In the genomic region with DNA sequence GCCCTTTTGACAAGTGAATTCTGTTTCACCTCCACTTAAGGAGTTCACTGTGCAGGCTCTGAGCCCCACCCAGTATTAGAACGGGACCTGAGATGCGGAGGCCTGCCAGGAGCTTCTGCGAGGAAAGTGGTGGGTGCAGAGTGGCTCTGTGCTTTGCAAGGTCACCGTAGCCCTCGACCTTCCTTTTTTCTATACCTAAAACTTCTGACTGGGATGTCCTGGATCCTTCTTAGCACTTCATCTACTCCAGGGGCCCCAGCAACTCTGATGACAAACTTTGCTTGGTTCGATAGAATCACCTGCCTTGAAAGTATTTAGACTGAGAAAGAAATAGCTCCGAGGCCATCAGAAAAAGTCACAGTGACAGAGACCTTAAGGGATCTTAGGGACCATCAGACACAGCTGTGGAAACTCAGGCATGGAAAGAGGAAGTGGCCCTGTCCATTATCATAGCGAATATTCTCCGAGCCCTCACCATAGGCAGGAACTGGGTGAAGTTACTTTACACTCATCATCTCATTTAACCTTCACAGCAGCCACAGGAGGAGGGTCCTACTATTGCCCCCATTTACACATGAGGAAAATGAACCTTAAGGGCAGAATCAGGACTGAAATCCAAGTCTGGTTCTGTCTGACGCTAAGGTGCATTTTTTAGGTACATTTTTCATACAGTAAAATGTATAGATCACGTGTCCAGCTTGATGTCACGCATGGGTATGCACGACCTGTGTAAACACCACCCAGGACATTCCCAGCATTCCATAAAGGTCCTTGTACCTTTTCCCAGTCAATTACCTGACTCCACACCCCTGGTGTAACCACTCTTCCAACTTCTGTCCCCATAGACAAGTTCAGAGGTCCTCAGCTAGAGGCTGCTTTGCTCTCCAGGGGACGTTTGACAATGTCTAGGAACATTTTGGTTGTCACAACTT, we compare ENCODE assay signal across 26 cellular contexts. TPM values are rescaled to one million over a fixed set of nuclear protein-coding genes. Genes with fewer than 3 reads are reported as not detected.
DNase-seq lines count a peak whose midpoint lies in the region; ATAC-seq and TF ChIP-seq lines count a peak whose summit lies in the region.
"Had no signal": no experiment of that assay in that cellular context is flagged by ENCODE, and none has a peak within 500 bp of the region (broad histone marks: within the 10 kb centered on the region; RNA-seq: fewer than 3 reads in every experiment).

No MANE protein-coding gene starts in this region.

- H4K12ac ChIP-seq in trophoblast cell (ENCODE audit: low read depth, low read length), result no peak overlapping the region

- no peaks in the 10 kb centered on the region for H3K9me3 Mint-ChIP-seq in natural killer cell
- H3K9me3 Mint-ChIP-seq: CD4-positive, alpha-beta T cell; nephron progenitor cell; stimulated activated effector memory CD8-positive, alpha-beta T cell treated with anti-CD3 and anti-CD28 coated beads, Interleukin-12 subunit alpha, Interleukin-12 subunit beta, amount 100 ng/mL, for 72 hours had no signal

- no peaks in the 10 kb centered on the region for H3K27me3 ChIP-seq in Karpas-422 (ENCODE audit: low read length)
- H3K27me3 ChIP-seq in trophoblast cell (ENCODE audit: insufficient read depth, low read length), result no peaks in the 10 kb centered on the region
- H3K27me3 ChIP-seq in right atrium auricular region, result no peaks in the 10 kb centered on the region

- H3K27ac ChIP-seq in Karpas-422 (ENCODE audit: low read length) (no peak overlapping the region), RWPE1 (no peak overlapping the region), epithelial cell of prostate (peak overlapping the region; percentile 56), trophoblast cell (ENCODE audit: low read depth, low read length) (no peak overlapping the region), right atrium auricular region (no peak overlapping the region)
- H3K27ac ChIP-seq: heart right ventricle had no signal

- no peak overlapping the region for H3K9ac ChIP-seq in Karpas-422 (ENCODE audit: low read length)
- no peak overlapping the region for H3K9ac ChIP-seq in trophoblast cell (ENCODE audit: low read length)

- H3K14ac ChIP-seq in trophoblast cell (ENCODE audit: low read length), result no peak overlapping the region

- H4K91ac ChIP-seq in trophoblast cell (ENCODE audit: low read depth, low read length), result no peak overlapping the region

- H3K4me3 ChIP-seq in Karpas-422 (ENCODE audit: low read length) (no peak overlapping the region), trophoblast cell (ENCODE audit: low read depth, low read length) (no peak overlapping the region), right atrium auricular region (no peak overlapping the region)
- H3K4me3 ChIP-seq: heart right ventricle had no signal

- H2AFZ ChIP-seq in Karpas-422 (ENCODE audit: low read length) (no peak overlapping the region), trophoblast cell (ENCODE audit: insufficient read depth, low read length, poor library complexity) (no peak overlapping the region)

- no peak overlapping the region for H2BK120ac ChIP-seq in trophoblast cell (ENCODE audit: insufficient read depth, low read length, poor library complexity)

- H3K79me2 ChIP-seq in Karpas-422 (ENCODE audit: low read length) (no peaks in the 10 kb centered on the region), trophoblast cell (ENCODE audit: control insufficient read depth, insufficient read depth, low read length, poor library complexity) (no peaks in the 10 kb centered on the region)

- H3K4me2 ChIP-seq in Karpas-422 (ENCODE audit: low read depth, low read length, poor library complexity, severe bottlenecking) (peak overlapping the region; percentile 41), trophoblast cell (ENCODE audit: low read length) (no peak overlapping the region)

- TF ChIP-seq CTCF in RWPE1 (conservative IDR thresholded peaks at IDR 0.05; ENCODE audit: low read depth) (no peak), right atrium auricular region (IDR thresholded peaks at IDR 0.05) (no peak), natural killer cell (IDR thresholded peaks at IDR 0.05) (no peak)

- H3K79me1 ChIP-seq in trophoblast cell (ENCODE audit: low read length), result no peaks in the 10 kb centered on the region

- no peaks in the 10 kb centered on the region for H3K9me3 ChIP-seq in Karpas-422 (ENCODE audit: low read length)
- peaks cover 1% of the 10 kb centered on the region for H3K9me3 ChIP-seq in trophoblast cell (ENCODE audit: insufficient read depth, low read depth, low read length)
- no peaks in the 10 kb centered on the region for H3K9me3 ChIP-seq in right atrium auricular region
- H3K9me3 ChIP-seq: heart right ventricle had no signal

- no peaks in the 10 kb centered on the region for H3K9me2 ChIP-seq in Karpas-422 (replicated peaks; ENCODE audit: insufficient read depth, low read length)

- H2AK5ac ChIP-seq in trophoblast cell (ENCODE audit: low read length), result no peak overlapping the region

- no peak overlapping the region for H2BK12ac ChIP-seq in trophoblast cell (ENCODE audit: low read length)

- H3K18ac ChIP-seq in trophoblast cell (ENCODE audit: low read length), result no peak overlapping the region

- H3K23ac ChIP-seq in trophoblast cell (ENCODE audit: low read length), result no peak overlapping the region

- H3K36me3 Mint-ChIP-seq in natural killer cell, result no peaks in the 10 kb centered on the region
- H3K36me3 Mint-ChIP-seq: stimulated activated effector memory CD8-positive, alpha-beta T cell treated with anti-CD3 and anti-CD28 coated beads, Interleukin-12 subunit alpha, Interleukin-12 subunit beta, amount 100 ng/mL, for 72 hours had no signal

- no peak overlapping the region for H3K4ac ChIP-seq in trophoblast cell (ENCODE audit: low read depth, low read length)

- WGBS in trophoblast cell (ENCODE audit: extremely low coverage, insufficient coverage, insufficient read length), result no CpG with 5 or more reads among the region's 14 CpGs

- H3K4me1 Mint-ChIP-seq in natural killer cell, result no peaks in the 10 kb centered on the region
- H3K4me1 Mint-ChIP-seq: stimulated activated effector memory CD8-positive, alpha-beta T cell treated with anti-CD3 and anti-CD28 coated beads, Interleukin-12 subunit alpha, Interleukin-12 subunit beta, amount 100 ng/mL, for 72 hours had no signal

- CTCF ChIA-PET in RWPE1 (lab: Yijun Ruan, JAX), result interaction anchor here (0.9 to 1.1 kb wide), 2 partner anchors 13 to 43 kb away, joined by 3 read pairs; a partner anchor contains a TSS

- H4K20me1 ChIP-seq in Karpas-422 (ENCODE audit: insufficient read depth, low read depth, low read length), result no peaks in the 10 kb centered on the region; the same call in 1 of the 2 replicates

- H3K4me1 ChIP-seq in Karpas-422 (ENCODE audit: low read length), result peaks cover 11% of the 10 kb centered on the region
- peaks cover 2 to 3% of the 10 kb centered on the region in 2 experiments for H3K4me1 ChIP-seq in trophoblast cell (ENCODE audit: control insufficient read depth in 1 of 2, insufficient read depth in 2 of 2, low read length in 2 of 2)
- H3K4me1 ChIP-seq in right atrium auricular region, result no peaks in the 10 kb centered on the region
- H3K4me1 ChIP-seq: heart right ventricle had no signal

- intact Hi-C loops in natural killer cell (cut with micrococcal nuclease), result no loop called here
- intact Hi-C loops in cardiac septum (cut with DNase I), result no loop called here

- ATAC-seq in HG02678 (IDR thresholded peaks at IDR 0.05; ENCODE audit: unreplicated experiment), result no peak
- no peak for ATAC-seq in natural killer cell
- ATAC-seq: heart right ventricle; PC-3; SK-N-SH treated with all-trans-retinoic acid at 6 μM for 48 hours; stimulated activated effector memory CD8-positive, alpha-beta T cell treated with anti-CD3 and anti-CD28 coated beads, Interleukin-12 subunit alpha, Interleukin-12 subunit beta, amount 100 ng/mL, for 72 hours had no signal

- H2BK5ac ChIP-seq in trophoblast cell (ENCODE audit: low read depth, low read length, poor library complexity), result no peak overlapping the region

- H3K27ac Mint-ChIP-seq in natural killer cell, result no peak overlapping the region
- H3K27ac Mint-ChIP-seq: CD4-positive, alpha-beta T cell; nephron progenitor cell; stimulated activated effector memory CD8-positive, alpha-beta T cell treated with anti-CD3 and anti-CD28 coated beads, Interleukin-12 subunit alpha, Interleukin-12 subunit beta, amount 100 ng/mL, for 72 hours had no signal

- no peak overlapping the region for H3K4me3 Mint-ChIP-seq in natural killer cell
- H3K4me3 Mint-ChIP-seq: CD4-positive, alpha-beta T cell; nephron progenitor cell; stimulated activated effector memory CD8-positive, alpha-beta T cell treated with anti-CD3 and anti-CD28 coated beads, Interleukin-12 subunit alpha, Interleukin-12 subunit beta, amount 100 ng/mL, for 72 hours had no signal

- POLR2A ChIA-PET in RWPE1 (lab: Yijun Ruan, JAX; ENCODE audit: low non-redundant PET), result no interaction called here

- H4K8ac ChIP-seq in trophoblast cell (ENCODE audit: low read depth, low read length), result no peak overlapping the region

- no peaks in the 10 kb centered on the region for H3K36me3 ChIP-seq in Karpas-422 (ENCODE audit: insufficient read depth, low read length)
- H3K36me3 ChIP-seq in trophoblast cell (ENCODE audit: control insufficient read depth in 1 of 2, insufficient read depth in 2 of 2, low read length in 2 of 2), result no peaks in the 10 kb centered on the region
- no peaks in the 10 kb centered on the region for H3K36me3 ChIP-seq in right atrium auricular region
- H3K36me3 ChIP-seq: heart right ventricle had no signal

- peaks cover 0 to 2% of the 10 kb centered on the region in 2 donors for H3K27me3 Mint-ChIP-seq in natural killer cell (ENCODE audit: low read depth in 2 of 2)
- H3K27me3 Mint-ChIP-seq: CD4-positive, alpha-beta T cell had no signal

- peak; percentile 78 for DNase-seq in Karpas-422
- DNase-seq in RWPE1 (ENCODE audit: low spot score), result peak; percentile 44
- DNase-seq in epithelial cell of prostate (ENCODE audit: low read depth, low spot score), result no peak
- DNase-seq in trophoblast cell, result peak; percentile 68 to 84
- no peak for DNase-seq in right atrium auricular region (ENCODE audit: low spot score)
- DNase-seq in natural killer cell, result no peak
- DNase-seq in cardiac septum (ENCODE audit: low spot score), result no peak
- DNase-seq: activated CD4-positive, alpha-beta T cell treated with anti-CD3 and anti-CD28 coated beads, Interleukin-2, amount 50 U/mL, for 4 hours; activated T-cell treated with anti-CD3 and anti-CD28 coated beads for 4 hours; amygdala; CD4-positive, alpha-beta T cell; DND-41; effector memory CD4-positive, alpha-beta T cell; heart right ventricle; IMR-90; NCI-H1092; NCI-H2081; NCI-H524; nephron progenitor cell; PC-3 had no signal

RNA-seq across cellular contexts. Expression of a gene that starts 0.7 kb away (rescaled TPM):
- total RNA-seq in Karpas-422 (2014; rRNA removed; shearing (Covaris generic); ENCODE audit: low replicate concordance), result not detected in 2 replicates
- not detected in 2 replicates for polyA plus RNA-seq in trophoblast cell (2013)
- not detected for total RNA-seq in right atrium auricular region
- not detected for total RNA-seq in natural killer cell
- not detected for total RNA-seq in cardiac septum
- total RNA-seq: CD4-positive, alpha-beta T cell; fibroblast of lung; heart right ventricle; mesenteric fat pad had no signal
- polyA plus RNA-seq: fibroblast of lung had no signal

RNA-seq across cellular contexts. Expression of a gene that starts 12.6 kb away (rescaled TPM):
- not detected in 2 replicates for total RNA-seq in Karpas-422 (2014; rRNA removed; shearing (Covaris generic); ENCODE audit: low replicate concordance)
- 0.40 and 0.64 TPM in 2 replicates for polyA plus RNA-seq in trophoblast cell (2013)
- total RNA-seq in right atrium auricular region, result under 1 TPM in 1 of 2 donors, not detected in 1; 0.47 TPM
- not detected for total RNA-seq in natural killer cell
- total RNA-seq in cardiac septum, result not detected
- total RNA-seq: CD4-positive, alpha-beta T cell; mesenteric fat pad had no signal

RNA-seq across cellular contexts. Expression of a gene that starts 16.4 kb away (rescaled TPM):
- total RNA-seq in Karpas-422 (2014; rRNA removed; shearing (Covaris generic); ENCODE audit: low replicate concordance), result not detected in 2 replicates
- not detected in 2 replicates for polyA plus RNA-seq in trophoblast cell (2013)
- not detected for total RNA-seq in right atrium auricular region
- not detected for total RNA-seq in natural killer cell
- not detected for total RNA-seq in cardiac septum
- total RNA-seq: CD4-positive, alpha-beta T cell; fibroblast of lung; heart right ventricle; IMR-90; mesenteric fat pad; PC-3; ureter had no signal
- polyA plus RNA-seq: heart right ventricle, IMR-90 had no signal

RNA-seq across cellular contexts. Expression of a gene that starts 22.0 kb away (rescaled TPM):
- not detected in 2 replicates for total RNA-seq in Karpas-422 (2014; rRNA removed; shearing (Covaris generic); ENCODE audit: low replicate concordance)
- polyA plus RNA-seq in trophoblast cell (2013), result 1,394 and 1,458 TPM in 2 replicates
- total RNA-seq in right atrium auricular region, result 100 to 1,000 TPM in 1 of 2 donors, 10 to 100 TPM in 1; 27.8 to 165 TPM
- total RNA-seq in natural killer cell, result not detected
- total RNA-seq in cardiac septum, result 1.1 TPM
- total RNA-seq: CD4-positive, alpha-beta T cell had no signal

RNA-seq across cellular contexts. Expression of a gene that starts 25.2 kb away (rescaled TPM):
- total RNA-seq in Karpas-422 (2014; rRNA removed; shearing (Covaris generic); ENCODE audit: low replicate concordance), result not detected in 2 replicates
- not detected in 2 replicates for polyA plus RNA-seq in trophoblast cell (2013)
- not detected for total RNA-seq in right atrium auricular region
- not detected for total RNA-seq in natural killer cell
- total RNA-seq in cardiac septum, result not detected
- total RNA-seq: CD4-positive, alpha-beta T cell; fibroblast of lung; heart right ventricle; IMR-90; mesenteric fat pad; PC-3; ureter had no signal
- polyA plus RNA-seq: fibroblast of lung, heart right ventricle, IMR-90 had no signal

Comparison
In these comparisons a context has a peak if more than half of its experiments do, and no peak if none do; other contexts are left out.
1. DNase-seq: peak in Karpas-422 (single experiment), RWPE1 (single experiment) and trophoblast cell (2 of 2); none in epithelial cell of prostate (single experiment), right atrium auricular region (single experiment), natural killer cell (single experiment) and cardiac septum (single experiment).